ENCODE assay signal across 25 cellular contexts in genomic region chr9:34465468-34465867, GRCh38. TPM values are rescaled to one million over a fixed set of nuclear protein-coding genes. Genes with fewer than 3 reads are reported as not detected.
"Had no signal": no experiment of that assay in that cellular context is flagged by ENCODE, and none has a peak within 500 bp of the region (broad histone marks: within the 10 kb centered on the region; RNA-seq: fewer than 3 reads in every experiment).

No MANE protein-coding gene starts in this region.

- H3K4me1 ChIP-seq: breast epithelium, Peyer's patch, SJSA1 had no signal

- H3K4me3 ChIP-seq: breast epithelium, Peyer's patch, SJSA1 had no signal

- H3K9me3 ChIP-seq: breast epithelium, Peyer's patch, SJSA1 had no signal

- H3K27ac ChIP-seq: breast epithelium, Peyer's patch, RWPE1, SJSA1 had no signal

- DNase-seq: activated CD4-positive, alpha-beta T cell treated with anti-CD3 and anti-CD28 coated beads for 48 hours; activated CD4-positive, alpha-beta T cell treated with anti-CD3 and anti-CD28 coated beads, Interleukin-2, amount 50 U/mL, for 4 hours; activated CD4-positive, CD25-positive, alpha-beta regulatory T cell treated with anti-CD3 and anti-CD28 coated beads, Interleukin-2, amount 50 U/mL, for 72 hours; activated CD8-positive, alpha-beta memory T cell treated with anti-CD3 and anti-CD28 coated beads, Interleukin-2, amount 50 U/mL, for 48 hours; activated CD8-positive, alpha-beta T cell treated with anti-CD3 and anti-CD28 coated beads, Interleukin-2, amount 10 ng/mL, durations not matched to agents 7 days and 5 days; activated T-cell treated with anti-CD3 and anti-CD28 coated beads, Interleukin-2, amount 50 U/mL, for 1 hour; aorta; caudate nucleus; KG1; NCI-H1092; NCI-H1417; NCI-H1930; NCI-H226; NCI-H526; NCI-H82; Peyer's patch; Right ventricle myocardium superior; T-helper 17 cell; T-helper 9 cell had no signal

- H3K36me3 ChIP-seq: breast epithelium, Peyer's patch, SJSA1 had no signal

- H3K27me3 ChIP-seq: breast epithelium, Peyer's patch, SJSA1 had no signal

- ATAC-seq: activated CD8-positive, alpha-beta T cell treated with anti-CD3 and anti-CD28 coated beads, Interleukin-2, amount 10 ng/mL, durations not matched to agents 7 days and 5 days; T-helper 17 cell; WTC11 had no signal

RNA-seq across cellular contexts. Expression of gene DNAI1, which starts 6.9 kb away (rescaled TPM):
- total RNA-seq: activated CD8-positive, alpha-beta T cell treated with anti-CD3 and anti-CD28 coated beads, Interleukin-2, amount 10 ng/mL, durations not matched to agents 7 days and 5 days; aorta; MCF 10A; Peyer's patch; Right ventricle myocardium superior; SJSA1; T-helper 17 cell had no signal
- polyA plus RNA-seq: aorta had no signal

RNA-seq across cellular contexts. Expression of gene ENHO, which starts 57.3 kb away (rescaled TPM):
- total RNA-seq: activated CD8-positive, alpha-beta T cell treated with anti-CD3 and anti-CD28 coated beads, Interleukin-2, amount 10 ng/mL, durations not matched to agents 7 days and 5 days; aorta; MCF 10A; NCI-H460; SJSA1 had no signal
- polyA plus RNA-seq: aorta had no signal
